23 cellular contexts compared by ENCODE assay signal in the genomic region with DNA sequence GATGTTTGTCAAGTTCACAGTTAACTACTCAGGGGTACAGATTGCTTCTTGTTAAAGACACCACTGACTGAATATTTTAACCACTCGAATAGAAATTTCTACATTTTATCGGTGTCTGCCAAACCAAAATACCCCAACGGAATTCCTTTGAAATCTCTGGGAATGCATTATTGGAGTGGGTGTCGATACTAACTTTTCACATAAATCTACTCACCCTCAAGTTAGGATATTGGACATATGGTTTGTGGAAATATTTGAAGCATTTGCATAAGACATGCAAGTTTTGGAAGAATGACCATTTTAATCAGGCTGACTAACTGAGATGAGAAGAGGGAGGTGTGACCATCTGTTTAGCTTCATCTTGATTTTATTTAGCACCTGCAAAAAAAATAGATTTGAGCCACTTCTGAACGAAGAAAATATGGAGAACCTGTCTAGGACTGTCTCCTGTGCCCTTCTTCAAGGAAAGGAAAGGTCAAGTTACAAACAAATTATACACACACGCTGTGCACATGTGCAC.
A peak's percentile ranks its signal among the peaks of the same experiment; 100 is the strongest.
DNase-seq lines count a peak whose midpoint lies in the region; ATAC-seq and TF ChIP-seq lines count a peak whose summit lies in the region.
"Had no signal": no experiment of that assay in that cellular context is flagged by ENCODE, and none has a peak within 500 bp of the region (broad histone marks: within the 10 kb centered on the region; RNA-seq: fewer than 3 reads in every experiment).

No MANE protein-coding gene starts in this region.

- H3K36me3 Mint-ChIP-seq in activated T-cell treated with anti-CD3 and anti-CD28 coated beads, Interleukin-2, amount 50 U/mL, for 24 hours (ENCODE audit: low read depth) = no peaks in the 10 kb centered on the region
- H3K36me3 Mint-ChIP-seq: CD8-positive, alpha-beta memory T cell had no signal

- H3K4me1 Mint-ChIP-seq in activated T-cell treated with anti-CD3 and anti-CD28 coated beads, Interleukin-2, amount 50 U/mL, for 24 hours (ENCODE audit: low read depth) = peaks cover 5% of the 10 kb centered on the region

- no peak overlapping the region for H3K27ac Mint-ChIP-seq in activated T-cell treated with anti-CD3 and anti-CD28 coated beads, Interleukin-2, amount 50 U/mL, for 24 hours
- H3K27ac Mint-ChIP-seq: CD8-positive, alpha-beta memory T cell; H9; HFFc6 had no signal

- DNase-seq in AG09309 (ENCODE audit: low read depth) = peak; percentile 59
- DNase-seq in GM03348 (ENCODE audit: low spot score) = peak; percentile 75
- peak; percentile 50 for DNase-seq in epidermal melanocyte (ENCODE audit: insufficient read length, low spot score)
- peak; percentile 45 for DNase-seq in middle frontal gyrus (ENCODE audit: extremely low spot score, low spot score)
- DNase-seq in COLO829 (ENCODE audit: low spot score) = no peak
- DNase-seq in activated T-cell treated with anti-CD3 and anti-CD28 coated beads, Interleukin-2, amount 50 U/mL, for 24 hours = no peak
- no peak for DNase-seq in KBM-7
- DNase-seq: AML-193; CD8-positive, alpha-beta memory T cell; GF-D8; H9; HFFc6; MG63; NCI-H1417; NCI-H1930; NCI-H226; NCI-H510A treated with DMSO at 0.1 percent for 48 hours; NCI-H774; NK-92 treated with Interleukin-12 subunit alpha and Interleukin-12 subunit beta, amount 100 ng/mL, for 24 hours; SIG-M5; SK-N-SH had no signal

- no peak for TF ChIP-seq CTCF in AG09309 (IDR thresholded peaks at IDR 0.05; ENCODE audit: control insufficient read depth, insufficient read depth, low read depth, low read length, missing control alignments)

- H3K27me3 Mint-ChIP-seq in activated T-cell treated with anti-CD3 and anti-CD28 coated beads, Interleukin-2, amount 50 U/mL, for 24 hours = peaks cover 9% of the 10 kb centered on the region

- in situ Hi-C loops in KBM-7 (cut with MboI; ENCODE audit: low pct_unique_long_range_greater_than_20kb, low sequenced_read_pairs) = no loop called here

- no peaks in the 10 kb centered on the region for H3K9me3 Mint-ChIP-seq in activated T-cell treated with anti-CD3 and anti-CD28 coated beads, Interleukin-2, amount 50 U/mL, for 24 hours
- H3K9me3 Mint-ChIP-seq: CD8-positive, alpha-beta memory T cell; H9; HFFc6 had no signal

- ATAC-seq in GM18907 (IDR thresholded peaks at IDR 0.05; ENCODE audit: unreplicated experiment) = no peak
- ATAC-seq: Panc1 had no signal

- H3K4me3 Mint-ChIP-seq in activated T-cell treated with anti-CD3 and anti-CD28 coated beads, Interleukin-2, amount 50 U/mL, for 24 hours = no peak overlapping the region
- H3K4me3 Mint-ChIP-seq: CD8-positive, alpha-beta memory T cell; H9; HFFc6 had no signal

- no peak overlapping the region for H3K4me3 ChIP-seq in AG09309 (ENCODE audit: control insufficient read depth, low read depth, low read length)
- H3K4me3 ChIP-seq: MG63 had no signal

Comparison
In these comparisons a context has a peak if more than half of its experiments do, and no peak if none do; other contexts are left out.
1. DNase-seq: peak in AG09309 (single experiment), GM03348 (single experiment), epidermal melanocyte (single experiment) and middle frontal gyrus (single experiment); none in COLO829 (single experiment), activated T-cell treated with anti-CD3 and anti-CD28 coated beads, Interleukin-2, amount 50 U/mL, for 24 hours (single experiment) and KBM-7 (single experiment).